32 cellular contexts compared by ENCODE assay signal in genomic region chr20:8143474-8143873, GRCh38.
"Had no signal": no experiment of that assay in that cellular context is flagged by ENCODE, and none has a peak within 500 bp of the region (broad histone marks: within the 10 kb centered on the region; RNA-seq: fewer than 3 reads in every experiment).

No MANE protein-coding gene starts in this region.

- H3K4me1 ChIP-seq: colonic mucosa had no signal

- H3K27ac Mint-ChIP-seq: activated B cell treated with CpG ODN at 0.5 μM for 24 hours; activated CD8-positive, alpha-beta T cell treated with anti-CD3 and anti-CD28 coated beads for 36 hours; activated naive CD4-positive, alpha-beta T cell treated with anti-CD3 and anti-CD28 coated beads for 36 hours; activated naive CD4-positive, alpha-beta T cell treated with anti-CD3 and anti-CD28 coated beads, Interleukin-2, amount 50 U/mL, for 24 hours; activated naive CD8-positive, alpha-beta T cell treated with anti-CD3 and anti-CD28 coated beads for 36 hours; activated naive CD8-positive, alpha-beta T cell treated with anti-CD3 and anti-CD28 coated beads, Interleukin-2, amount 50 U/mL, for 24 hours; activated T-helper 2 cell treated with anti-CD3 and anti-CD28 coated beads, Interferon-gamma antibody, Interleukin-2, Interleukin-4, amounts not matched to agents 10 μg/mL and 5 μg/mL and 100 μg/mL, durations not matched to agents 14 hours and 24 hours and 36 hours; T-helper 1 cell treated with Interleukin-12 subunit alpha and Interleukin-12 subunit beta and Interleukin-4 antibody, amounts not matched to agents 30 μg/mL and 1 μg/mL, for 36 hours; T-helper 2 cell treated with Interferon-gamma antibody and Interleukin-4, amounts not matched to agents 5 μg/mL and 100 μg/mL, for 36 hours had no signal

- H3K36me3 Mint-ChIP-seq: activated naive CD4-positive, alpha-beta T cell treated with anti-CD3 and anti-CD28 coated beads, Interleukin-2, amount 50 U/mL, for 24 hours; activated naive CD8-positive, alpha-beta T cell treated with anti-CD3 and anti-CD28 coated beads for 36 hours had no signal

- ATAC-seq: activated CD4-positive, CD25-positive, alpha-beta regulatory T cell treated with anti-CD3 and anti-CD28 coated beads, Interleukin-2, amount 50 U/mL, for 24 hours; activated CD8-positive, alpha-beta T cell treated with anti-CD3 and anti-CD28 coated beads for 36 hours; activated naive CD8-positive, alpha-beta T cell treated with anti-CD3 and anti-CD28 coated beads, Interleukin-2, amount 50 U/mL, for 24 hours; activated T-cell treated with anti-CD3 and anti-CD28 coated beads, Interleukin-2, amount 50 U/mL, for 4 hours; body of pancreas; gastroesophageal sphincter had no signal

- H3K4me1 Mint-ChIP-seq: activated B cell treated with CpG ODN at 0.5 μM for 24 hours had no signal

- FAIRE-seq: endometrium, endothelial cell of umbilical vein had no signal

- H3K4me3 ChIP-seq: adrenal gland, body of pancreas, colonic mucosa, esophagus squamous epithelium, gastroesophageal sphincter had no signal

- H3K9me3 Mint-ChIP-seq: activated B cell treated with CpG ODN at 0.5 μM for 24 hours; activated CD8-positive, alpha-beta T cell treated with anti-CD3 and anti-CD28 coated beads for 36 hours; activated naive CD4-positive, alpha-beta T cell treated with anti-CD3 and anti-CD28 coated beads for 36 hours; activated naive CD4-positive, alpha-beta T cell treated with anti-CD3 and anti-CD28 coated beads, Interleukin-2, amount 50 U/mL, for 24 hours; activated naive CD8-positive, alpha-beta T cell treated with anti-CD3 and anti-CD28 coated beads for 36 hours; activated naive CD8-positive, alpha-beta T cell treated with anti-CD3 and anti-CD28 coated beads, Interleukin-2, amount 50 U/mL, for 24 hours; activated T-cell treated with anti-CD3 and anti-CD28 coated beads, Interleukin-2, amount 50 U/mL, for 4 hours; activated T-helper 2 cell treated with anti-CD3 and anti-CD28 coated beads, Interferon-gamma antibody, Interleukin-2, Interleukin-4, amounts not matched to agents 10 μg/mL and 5 μg/mL and 100 μg/mL, durations not matched to agents 14 hours and 24 hours and 36 hours; T-helper 1 cell treated with Interleukin-12 subunit alpha and Interleukin-12 subunit beta and Interleukin-4 antibody, amounts not matched to agents 30 μg/mL and 1 μg/mL, for 36 hours; T-helper 2 cell treated with Interferon-gamma antibody and Interleukin-4, amounts not matched to agents 5 μg/mL and 100 μg/mL, for 36 hours had no signal

- H3K4me3 Mint-ChIP-seq: activated B cell treated with CpG ODN at 0.5 μM for 24 hours; activated CD8-positive, alpha-beta T cell treated with anti-CD3 and anti-CD28 coated beads for 36 hours; activated naive CD4-positive, alpha-beta T cell treated with anti-CD3 and anti-CD28 coated beads for 36 hours; activated naive CD4-positive, alpha-beta T cell treated with anti-CD3 and anti-CD28 coated beads, Interleukin-2, amount 50 U/mL, for 24 hours; activated naive CD8-positive, alpha-beta T cell treated with anti-CD3 and anti-CD28 coated beads for 36 hours; activated naive CD8-positive, alpha-beta T cell treated with anti-CD3 and anti-CD28 coated beads, Interleukin-2, amount 50 U/mL, for 24 hours; activated T-cell treated with anti-CD3 and anti-CD28 coated beads, Interleukin-2, amount 50 U/mL, for 4 hours; T-helper 1 cell treated with Interleukin-12 subunit alpha and Interleukin-12 subunit beta and Interleukin-4 antibody, amounts not matched to agents 30 μg/mL and 1 μg/mL, for 36 hours; T-helper 2 cell treated with Interferon-gamma antibody and Interleukin-4, amounts not matched to agents 5 μg/mL and 100 μg/mL, for 36 hours had no signal

- H3K36me3 ChIP-seq: adrenal gland, colonic mucosa, esophagus squamous epithelium, WERI-Rb-1 had no signal

- H3K27me3 Mint-ChIP-seq: activated CD8-positive, alpha-beta T cell treated with anti-CD3 and anti-CD28 coated beads for 36 hours; activated naive CD8-positive, alpha-beta T cell treated with anti-CD3 and anti-CD28 coated beads for 36 hours had no signal

- H3K27ac ChIP-seq: adrenal gland, body of pancreas, colonic mucosa, epithelial cell of prostate, esophagus squamous epithelium, gastroesophageal sphincter, WERI-Rb-1 had no signal

- DNase-seq: activated B cell treated with CpG ODN at 0.5 μM for 24 hours; activated CD4-positive, alpha-beta T cell treated with anti-CD3 and anti-CD28 coated beads for 48 hours; activated CD4-positive, alpha-beta T cell treated with anti-CD3 and anti-CD28 coated beads, Interleukin-2, amount 50 U/mL, for 1 hour; activated CD4-positive, alpha-beta T cell treated with anti-CD3 and anti-CD28 coated beads, Interleukin-2, amount 50 U/mL, for 48 hours; activated CD8-positive, alpha-beta memory T cell treated with anti-CD3 and anti-CD28 coated beads for 24 hours; activated CD8-positive, alpha-beta T cell treated with anti-CD3 and anti-CD28 coated beads for 36 hours; activated effector memory CD4-positive, alpha-beta T cell treated with anti-CD3 and anti-CD28 coated beads, Interleukin-2, amount 50 U/mL, for 16 hours; activated naive CD4-positive, alpha-beta T cell treated with anti-CD3 and anti-CD28 coated beads for 36 hours; activated naive CD8-positive, alpha-beta T cell treated with anti-CD3 and anti-CD28 coated beads for 36 hours; activated naive CD8-positive, alpha-beta T cell treated with anti-CD3 and anti-CD28 coated beads, Interleukin-2, amount 50 U/mL, for 24 hours; activated T-cell treated with anti-CD3 and anti-CD28 coated beads, Interleukin-2, amount 50 U/mL, for 4 hours; adrenal gland; amygdala; aorta; body of pancreas; caudate nucleus; cerebellar nuclear complex; colonic mucosa; effector CD8-positive, alpha-beta T cell; esophagus squamous epithelium; foreskin melanocyte; T1000; WERI-Rb-1 had no signal

- H3K9me3 ChIP-seq: adrenal gland, body of pancreas, colonic mucosa, esophagus squamous epithelium, gastroesophageal sphincter had no signal

- H3K27me3 ChIP-seq: adrenal gland, body of pancreas, colonic mucosa, esophagus squamous epithelium, gastroesophageal sphincter had no signal
